9 cellular contexts compared by ENCODE assay signal in the genomic region with DNA sequence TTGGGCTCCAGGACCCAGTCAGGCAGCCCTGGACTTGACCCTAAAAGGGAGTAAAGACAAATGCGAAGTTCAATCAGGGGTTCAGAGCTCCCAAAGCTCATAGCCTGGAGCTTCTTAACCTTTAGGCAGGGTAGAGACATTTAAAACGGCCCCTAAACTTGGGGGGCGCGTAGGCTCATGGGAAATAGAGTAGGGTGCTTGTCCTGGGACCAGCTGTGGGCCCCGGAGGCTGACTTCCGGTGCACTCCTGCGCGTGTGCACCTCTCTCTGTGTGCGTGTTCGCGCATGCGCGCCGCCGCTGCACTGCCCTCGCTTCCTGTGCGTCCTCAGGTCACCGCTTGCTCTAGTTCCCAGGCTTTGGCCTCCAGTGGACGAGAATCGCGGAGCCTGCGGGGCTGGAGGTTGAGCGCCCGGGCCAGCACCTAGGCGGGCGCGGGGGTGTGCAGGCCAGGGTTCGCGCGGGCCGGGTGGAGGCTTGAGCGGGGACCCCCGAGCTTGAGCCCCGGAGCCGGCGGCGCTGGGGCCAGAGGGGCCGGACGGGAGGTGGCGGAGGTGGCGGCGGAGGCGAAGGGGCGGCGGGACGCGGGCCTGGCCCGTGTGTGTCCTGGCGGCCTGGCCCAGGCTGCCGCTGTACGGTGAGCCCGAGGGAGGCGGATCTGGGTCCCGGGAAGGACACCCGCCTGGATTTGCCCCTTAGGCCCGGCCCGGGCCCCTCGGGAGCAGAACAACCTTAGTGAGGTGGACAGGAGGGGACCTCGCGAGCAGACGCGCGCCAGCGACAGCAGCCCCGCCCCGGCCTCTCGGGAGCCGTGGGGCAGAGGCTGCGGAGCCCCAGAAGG. TPM values are rescaled to one million over a fixed set of nuclear protein-coding genes. Genes with fewer than 3 reads are reported as not detected.
DNase-seq lines count a peak whose midpoint lies in the region; ATAC-seq, FAIRE-seq and TF ChIP-seq lines count a peak whose summit lies in the region.
"Had no signal": no experiment of that assay in that cellular context is flagged by ENCODE, and none has a peak within 500 bp of the region (broad histone marks: within the 10 kb centered on the region; RNA-seq: fewer than 3 reads in every experiment).

TSS of gene RBAK (plus strand) at position 303 of the 839 bp plus-strand sequence. CDS start 2,217 bp downstream, outside the sequence.

- peak; percentile 81 for FAIRE-seq in GM19239 (lab: Jason Lieb, UNC)
- FAIRE-seq: islet of Langerhans had no signal

- H3K36me3 ChIP-seq in BJ (ENCODE audit: control insufficient read depth, insufficient read depth, low read length): peaks cover 1% of the 10 kb centered on the region; the same call in 1 of the 2 replicates

- POLR2A ChIA-PET in BJ (lab: Charles Lee): interaction anchor here (0.6 kb wide), 1 partner anchor 87 kb away, joined by 4 read pairs; the partner anchor contains the start of gene MMD2

- H3K4me3 ChIP-seq in BJ (ENCODE audit: low read depth, low read length): peak within 1 kb of the TSS; percentile 72

- H3K27ac ChIP-seq in cingulate gyrus (ENCODE audit: low read depth, low read length) (peak within 1 kb of the TSS; percentile 47), layer of hippocampus (ENCODE audit: low read depth, low read length) (peak within 1 kb of the TSS; percentile 62)

- DNase-seq in BJ (ENCODE audit: low read depth): peak; percentile 61
- peak; percentile 89 for DNase-seq in GM19239 (ENCODE audit: insufficient read length, low spot score)
- DNase-seq in NCI-H524 treated with DMSO at 0.1 percent for 48 hours (lab: John Stamatoyannopoulos, UW): peak; percentile 60
- DNase-seq in activated CD4-positive, alpha-beta T cell treated with anti-CD3 and anti-CD28 coated beads for 4 hours: peak; percentile 82 to 91
- peak; percentile 62 to 86 (median 74) for DNase-seq in stimulated activated CD4-positive, alpha-beta T cell treated with anti-CD3 and anti-CD28 coated beads, Interleukin-1b, Interleukin-23, amount 100 ng/mL, for 24 hours (ENCODE audit: low read depth in 4 of 4, low spot score in 1 of 4)

- H3K27me3 ChIP-seq in BJ (ENCODE audit: control insufficient read depth, insufficient read depth, low read length) (no peaks in the 10 kb centered on the region), layer of hippocampus (ENCODE audit: control insufficient read depth, insufficient read depth, low read length) (no peaks in the 10 kb centered on the region)

- CTCF ChIA-PET in BJ (lab: Yijun Ruan, JAX): interaction anchor here (0.9 to 1.3 kb wide), 2 partner anchors 14 to 72 kb away, joined by 3 to 5 read pairs; no protein-coding TSS in a partner anchor

- peak; percentile 99 for ATAC-seq in HG03442 (IDR thresholded peaks at IDR 0.05; ENCODE audit: unreplicated experiment)

- TF ChIP-seq CTCF in BJ (IDR thresholded peaks at IDR 0.05; ENCODE audit: insufficient read depth, low read depth, low read length): no peak

RNA-seq across cellular contexts. Expression of gene RBAK, which starts in this region (rescaled TPM):
- polyA plus RNA-seq in BJ (2011; rRNA removed): 1.9 and 4.2 TPM in 2 replicates
- polyA minus RNA-seq in BJ (2011; rRNA and poly(A)+ RNA removed): 2.8 and 3.8 TPM in 2 replicates

Comparison
In these comparisons a context has a peak if more than half of its experiments do, and no peak if none do; other contexts are left out.
1. Peak in every context shown above with its lines: DNase-seq, ATAC-seq, H3K4me3 ChIP-seq and H3K27ac ChIP-seq.